In genomic region chr19:46813570-46814358, GRCh38 we compare ENCODE assay signal across 8 cellular contexts. TPM values are rescaled to one million over a fixed set of nuclear protein-coding genes. Genes with fewer than 3 reads are reported as not detected.
DNase-seq lines count a peak whose midpoint lies in the region; ATAC-seq and TF ChIP-seq lines count a peak whose summit lies in the region.

No MANE protein-coding gene starts in this region.

- no peaks in the 10 kb centered on the region for H3K4me1 ChIP-seq in Peyer's patch

- no peak for TF ChIP-seq CTCF in Peyer's patch (IDR thresholded peaks at IDR 0.05)

- no peaks in the 10 kb centered on the region for H3K36me3 Mint-ChIP-seq in stimulated activated effector memory CD8-positive, alpha-beta T cell treated with anti-CD3 and anti-CD28 coated beads, Interleukin-12 subunit alpha, Interleukin-12 subunit beta, amount 100 ng/mL, for 72 hours

- H3K9me3 ChIP-seq in Peyer's patch = no peaks in the 10 kb centered on the region

- no peak overlapping the region for H3K27ac Mint-ChIP-seq in stimulated activated effector memory CD8-positive, alpha-beta T cell treated with anti-CD3 and anti-CD28 coated beads, Interleukin-12 subunit alpha, Interleukin-12 subunit beta, amount 100 ng/mL, for 72 hours

- no peaks in the 10 kb centered on the region for H3K36me3 ChIP-seq in Peyer's patch

- DNase-seq in DMS53 (lab: John Stamatoyannopoulos, UW) (peak; percentile 86), Peyer's patch (peak in 2 of 3 donors; percentile 60 to 65), fibroblast of the conjunctiva (ENCODE audit: low read depth) (peak; percentile 46), posterior vena cava (ENCODE audit: low spot score) (peak; percentile 86), HPDE6-E6E7 (ENCODE audit: extremely low spot score) (no peak)
- no peak for DNase-seq in stimulated activated effector memory CD8-positive, alpha-beta T cell treated with anti-CD3 and anti-CD28 coated beads, Interleukin-12 subunit alpha, Interleukin-12 subunit beta, amount 100 ng/mL, for 72 hours (ENCODE audit: low spot score in 2 of 2)
- no peak for DNase-seq in effector CD8-positive, alpha-beta T cell (lab: John Stamatoyannopoulos, UW)

- H3K9me3 Mint-ChIP-seq in stimulated activated effector memory CD8-positive, alpha-beta T cell treated with anti-CD3 and anti-CD28 coated beads, Interleukin-12 subunit alpha, Interleukin-12 subunit beta, amount 100 ng/mL, for 72 hours = no peaks in the 10 kb centered on the region

- no peak for TF ChIP-seq POLR2A in Peyer's patch (IDR thresholded peaks at IDR 0.05)

- no peak overlapping the region for H3K4me3 Mint-ChIP-seq in stimulated activated effector memory CD8-positive, alpha-beta T cell treated with anti-CD3 and anti-CD28 coated beads, Interleukin-12 subunit alpha, Interleukin-12 subunit beta, amount 100 ng/mL, for 72 hours

- no peak for ATAC-seq in stimulated activated effector memory CD8-positive, alpha-beta T cell treated with anti-CD3 and anti-CD28 coated beads, Interleukin-12 subunit alpha, Interleukin-12 subunit beta, amount 100 ng/mL, for 72 hours
- no peak for ATAC-seq in HG03039 (IDR thresholded peaks at IDR 0.05; ENCODE audit: unreplicated experiment)

- intact Hi-C loops in posterior vena cava (cut with DNase I) = no loop called here

- H3K4me3 ChIP-seq in Peyer's patch = no peak overlapping the region

- H3K27ac ChIP-seq in Peyer's patch = peak overlapping the region in 1 of 4 donors; percentile 39

- no peaks in the 10 kb centered on the region for H3K4me1 Mint-ChIP-seq in stimulated activated effector memory CD8-positive, alpha-beta T cell treated with anti-CD3 and anti-CD28 coated beads, Interleukin-12 subunit alpha, Interleukin-12 subunit beta, amount 100 ng/mL, for 72 hours

- no peaks in the 10 kb centered on the region for H3K27me3 ChIP-seq in Peyer's patch

RNA-seq across cellular contexts. Expression of gene SLC1A5, which starts 25.4 kb away (rescaled TPM):
- total RNA-seq in Peyer's patch = 10 to 100 TPM; 19.8 to 34.7 (median 31.2) TPM
- total RNA-seq in posterior vena cava = 10 to 100 TPM; 56.6 to 95.5 TPM

RNA-seq across cellular contexts. Expression of gene AP2S1, which starts 36.9 kb away (rescaled TPM):
- total RNA-seq in Peyer's patch (10 to 100 TPM; 56.9 to 83.6 (median 64.5) TPM), posterior vena cava (100 to 1,000 TPM in 1 of 2 donors, 10 to 100 TPM in 1; 98.0 to 139 TPM)

RNA-seq across cellular contexts. Expression of gene ARHGAP35, which starts 47.0 kb away (rescaled TPM):
- 100 to 1,000 TPM in 1 of 4 donors, 10 to 100 TPM in 3; 41.3 to 100 (median 85.4) TPM for total RNA-seq in Peyer's patch
- 10 to 100 TPM; 49.8 to 57.4 TPM for total RNA-seq in posterior vena cava

Comparison
In these comparisons a context has a peak if more than half of its experiments do, and no peak if none do; other contexts are left out.
1. DNase-seq: peak in DMS53 (single experiment), Peyer's patch (2 of 3), fibroblast of the conjunctiva (single experiment) and posterior vena cava (single experiment); none in stimulated activated effector memory CD8-positive, alpha-beta T cell treated with anti-CD3 and anti-CD28 coated beads, Interleukin-12 subunit alpha, Interleukin-12 subunit beta, amount 100 ng/mL, for 72 hours (0 of 2), effector CD8-positive, alpha-beta T cell (single experiment) and HPDE6-E6E7 (single experiment).